In the genomic region with DNA sequence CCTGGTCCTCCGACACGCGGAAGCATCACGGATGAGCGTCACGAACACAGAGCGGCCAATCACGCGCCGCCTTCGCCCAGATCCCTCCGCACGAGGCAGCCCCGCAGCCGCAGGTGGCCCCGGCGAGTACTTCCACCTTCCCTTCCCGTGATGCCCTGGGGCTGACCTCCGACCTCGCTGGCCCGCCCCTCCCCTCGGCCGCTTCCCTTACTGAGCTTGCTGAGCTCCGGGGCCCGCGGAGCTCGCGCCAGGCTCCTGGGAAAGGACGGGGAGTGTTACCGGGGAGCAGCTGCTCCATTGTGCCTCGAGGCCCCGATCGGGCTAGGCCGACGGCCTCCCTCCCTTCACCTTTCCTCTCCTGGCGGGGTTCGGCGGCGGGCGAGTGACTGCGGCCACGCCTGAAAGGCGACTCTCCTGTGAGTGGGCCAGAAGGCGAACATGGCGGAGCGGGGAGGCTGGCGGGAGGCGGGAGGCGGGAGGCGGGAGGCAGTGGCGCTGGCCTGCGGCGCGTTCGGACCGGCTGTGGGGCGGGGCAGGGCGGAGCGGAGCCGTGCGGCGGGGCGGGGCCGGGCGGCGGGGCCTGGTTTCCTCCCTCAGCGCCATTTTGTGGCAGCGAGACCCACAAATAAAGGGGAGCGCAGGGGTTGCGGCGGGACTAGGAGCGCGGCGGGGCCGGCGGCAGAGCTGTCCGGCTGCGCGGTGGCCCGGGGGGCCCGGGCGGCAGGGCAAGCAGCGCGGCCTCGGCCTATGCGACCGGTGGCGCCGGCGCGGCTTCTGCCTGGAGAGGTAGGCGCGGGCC, we compare ENCODE assay signal across 1 cellular context.
TF ChIP-seq lines count a peak whose summit lies in the region.

Gene WTAP (plus strand): TSS at position 589 of the 799 bp plus-strand sequence. CDS start 8,760 bp downstream, outside the sequence.

TF ChIP-seq in K562, 482 proteins besides CTCF, POLR2A, EP300 and RAD21 (continued from another document and continues in another):
- TF ChIP-seq RREB1 (CRISPR knock-in tag; IDR thresholded peaks at IDR 0.05): peak; percentile 5
- peak; percentile 90 for TF ChIP-seq HMGN3 (IDR thresholded peaks at IDR 0.05; ENCODE audit: borderline replicate concordance, extremely low read depth, insufficient read length, low read depth, low read length)
- TF ChIP-seq SIN3A (IDR thresholded peaks at IDR 0.05; ENCODE audit: borderline replicate concordance in 2 of 2, control insufficient read depth in 1 of 2, low read depth in 2 of 2, low read length in 2 of 2): peak in 1 of 2 experiments; percentile 55; a peak in 1 of 4 replicates
- TF ChIP-seq BACH1 (tag; IDR thresholded peaks at IDR 0.05): no peak
- TF ChIP-seq GTF2B (IDR thresholded peaks at IDR 0.05; ENCODE audit: extremely low read depth, insufficient read length): peak; percentile 48
- peak; percentile 79 for TF ChIP-seq CREB3L1 (IDR thresholded peaks at IDR 0.05; ENCODE audit: borderline replicate concordance, low read depth)
- TF ChIP-seq JUNB (CRISPR knock-in tag; conservative IDR thresholded peaks at IDR 0.05): no peak
- no peak for TF ChIP-seq BRCA1 (IDR thresholded peaks at IDR 0.05)
- no peak for TF ChIP-seq BRCA1 (CRISPR knock-in tag; IDR thresholded peaks at IDR 0.05)
- TF ChIP-seq ZNF121 (CRISPR knock-in tag; conservative IDR thresholded peaks at IDR 0.05): 0 out of 2 replicates have a peak, but pooled peaks have one; percentile 21
- peak; percentile 71; the same call in 1 of the 2 replicates for TF ChIP-seq ZC3H4 (CRISPR knock-in tag; IDR thresholded peaks at IDR 0.05; ENCODE audit: borderline replicate concordance)
- TF ChIP-seq NCOR1 (IDR thresholded peaks at IDR 0.05): peak; percentile 64
- TF ChIP-seq L3MBTL2 (IDR thresholded peaks at IDR 0.05): peak; percentile 100
- no peak for TF ChIP-seq MEF2A (IDR thresholded peaks at IDR 0.05; ENCODE audit: control insufficient read depth, low read depth, low read length)
- no peak for TF ChIP-seq ZNF507 (tag; conservative IDR thresholded peaks at IDR 0.05)
- TF ChIP-seq, protein P1, sequence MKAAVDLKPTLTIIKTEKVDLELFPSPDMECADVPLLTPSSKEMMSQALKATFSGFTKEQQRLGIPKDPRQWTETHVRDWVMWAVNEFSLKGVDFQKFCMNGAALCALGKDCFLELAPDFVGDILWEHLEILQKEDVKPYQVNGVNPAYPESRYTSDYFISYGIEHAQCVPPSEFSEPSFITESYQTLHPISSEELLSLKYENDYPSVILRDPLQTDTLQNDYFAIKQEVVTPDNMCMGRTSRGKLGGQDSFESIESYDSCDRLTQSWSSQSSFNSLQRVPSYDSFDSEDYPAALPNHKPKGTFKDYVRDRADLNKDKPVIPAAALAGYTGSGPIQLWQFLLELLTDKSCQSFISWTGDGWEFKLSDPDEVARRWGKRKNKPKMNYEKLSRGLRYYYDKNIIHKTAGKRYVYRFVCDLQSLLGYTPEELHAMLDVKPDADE (conservative IDR thresholded peaks at IDR 0.05; ENCODE audit: control insufficient read depth, low read depth, low read length): peak; percentile 17
- TF ChIP-seq NBN (IDR thresholded peaks at IDR 0.05; ENCODE audit: low read depth): peak; percentile 96
- TF ChIP-seq NFXL1 (CRISPR knock-in tag; IDR thresholded peaks at IDR 0.05): 0 out of 2 replicates have a peak, but pooled peaks have one; percentile 2
- TF ChIP-seq ZFX (CRISPR knock-in tag; IDR thresholded peaks at IDR 0.05): peak; percentile 96
- peak; percentile 69 for TF ChIP-seq JUND (IDR thresholded peaks at IDR 0.05; ENCODE audit: borderline replicate concordance, low read depth, low read length)
- TF ChIP-seq JUND (tag; IDR thresholded peaks at IDR 0.05; ENCODE audit: borderline replicate concordance, low read depth, low read length): peak; percentile 75; the same call in 2 of the 3 replicates
- peak; percentile 8; the same call in 1 of the 2 replicates for TF ChIP-seq SMARCA4 (IDR thresholded peaks at IDR 0.05)
- 0 out of 2 replicates have a peak, but pooled peaks have one; percentile 56 for TF ChIP-seq NR3C1 (CRISPR knock-in tag; IDR thresholded peaks at IDR 0.05)
- peak; percentile 66; the same call in 1 of the 2 replicates for TF ChIP-seq SMAD3 (CRISPR knock-in tag; conservative IDR thresholded peaks at IDR 0.05)
- peak; percentile 75; the same call in 1 of the 2 replicates for TF ChIP-seq JUN (IDR thresholded peaks at IDR 0.05; ENCODE audit: borderline replicate concordance, low read depth, low read length)
- peak; percentile 91; the same call in 1 of the 2 replicates for TF ChIP-seq JUN (CRISPR knock-in tag; IDR thresholded peaks at IDR 0.05; ENCODE audit: borderline replicate concordance)
- TF ChIP-seq BDP1 (IDR thresholded peaks at IDR 0.05; ENCODE audit: insufficient read depth, insufficient read length): no peak
- TF ChIP-seq ILF3 (IDR thresholded peaks at IDR 0.05; ENCODE audit: borderline replicate concordance): 0 out of 2 replicates have a peak, but pooled peaks have one; percentile 43
- peak; percentile 63; the same call in 1 of the 2 replicates for TF ChIP-seq TCF3 (CRISPR knock-in tag; IDR thresholded peaks at IDR 0.05)
- TF ChIP-seq MCM2 (IDR thresholded peaks at IDR 0.05; ENCODE audit: low read depth): no peak
- TF ChIP-seq ZNF232 (CRISPR knock-in tag; IDR thresholded peaks at IDR 0.05): peak; percentile 95
- TF ChIP-seq KDM1A (IDR thresholded peaks at IDR 0.05): peak in 1 of 2 experiments; percentile 63; a peak in 1 of 4 replicates
- peak in 1 of 2 experiments; percentile 47; a peak in 1 of 4 replicates for TF ChIP-seq BCLAF1 (IDR thresholded peaks at IDR 0.05; ENCODE audit: borderline replicate concordance in 1 of 2, control insufficient read depth in 1 of 2, low read depth in 2 of 2, low read length in 1 of 2)
- peak; percentile 86; the same call in 1 of the 2 replicates for TF ChIP-seq ZNF431 (CRISPR knock-in tag; IDR thresholded peaks at IDR 0.05)
- peak; percentile 89 for TF ChIP-seq CBX1 (IDR thresholded peaks at IDR 0.05; ENCODE audit: low read depth)
- no peak for TF ChIP-seq NCOA4 (IDR thresholded peaks at IDR 0.05; ENCODE audit: partially characterized antibody)
- TF ChIP-seq SIX5 (IDR thresholded peaks at IDR 0.05; ENCODE audit: borderline replicate concordance in 1 of 2, insufficient read depth in 1 of 2, low read depth in 1 of 2, low read length in 2 of 2): 0 out of 4 replicates have a peak, but pooled peaks of 1 of the 2 experiments have one; percentile 10
- TF ChIP-seq CAMTA2 (CRISPR knock-in tag; conservative IDR thresholded peaks at IDR 0.05): no peak
- TF ChIP-seq CREM (IDR thresholded peaks at IDR 0.05; ENCODE audit: low read depth): peak; percentile 97
- TF ChIP-seq HLTF (IDR thresholded peaks at IDR 0.05): peak; percentile 64; the same call in 1 of the 2 replicates
- 0 out of 2 replicates have a peak, but pooled peaks have one; percentile 5 for TF ChIP-seq CUX1 (CRISPR knock-in tag; IDR thresholded peaks at IDR 0.05)
- peak; percentile 67 for TF ChIP-seq ZNF316 (IDR thresholded peaks at IDR 0.05)
